In genomic region chr6:143753678-143754077, GRCh38 we compare ENCODE assay signal across 1 cellular context.
TF ChIP-seq lines count a peak whose summit lies in the region.

No MANE protein-coding gene starts in this region.

TF ChIP-seq in GM23338, 12 proteins besides CTCF, POLR2A, EP300 and RAD21:
- TF ChIP-seq ZNF462 (CRISPR knock-in tag; IDR thresholded peaks at IDR 0.05) (no peak), EZH2phosphoT487 (IDR thresholded peaks at IDR 0.05; ENCODE audit: unreplicated experiment) (no peak), NANOG (IDR thresholded peaks at IDR 0.05; ENCODE audit: borderline replicate concordance) (no peak), EZH2 (IDR thresholded peaks at IDR 0.05; ENCODE audit: low read depth, unreplicated experiment) (no peak)
